32 cellular contexts compared by ENCODE assay signal in the genomic region with DNA sequence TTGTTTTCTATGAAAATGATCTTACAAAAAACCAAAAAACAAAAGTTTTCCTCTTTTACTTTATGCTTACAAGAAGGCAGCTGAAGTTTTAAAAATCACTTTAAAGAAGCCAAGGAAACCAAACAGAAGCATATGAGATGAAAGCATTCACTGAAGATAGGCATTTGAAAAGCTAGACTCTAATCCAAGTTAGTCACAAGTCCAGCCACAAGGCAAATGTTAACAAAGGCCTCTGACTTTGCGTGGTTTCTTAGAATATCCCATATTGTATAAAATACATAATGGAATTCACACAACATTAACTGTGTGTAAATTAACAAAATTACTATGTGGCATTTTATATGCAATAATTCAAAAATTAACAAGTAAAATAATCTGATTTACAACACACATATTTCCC. TPM values are rescaled to one million over a fixed set of nuclear protein-coding genes. Genes with fewer than 3 reads are reported as not detected.
DNase-seq lines count a peak whose midpoint lies in the region; ATAC-seq and TF ChIP-seq lines count a peak whose summit lies in the region.
"Had no signal": no experiment of that assay in that cellular context is flagged by ENCODE, and none has a peak within 500 bp of the region (broad histone marks: within the 10 kb centered on the region; RNA-seq: fewer than 3 reads in every experiment).

No MANE protein-coding gene starts in this region.

- H3K4me3 Mint-ChIP-seq in activated T-helper 17 cell treated with anti-CD3 and anti-CD28 coated beads, Interleukin-2, amount 50 U/mL, for 72 hours: peak overlapping the region; percentile 30
- H3K4me3 Mint-ChIP-seq in neural crest cell: no peak overlapping the region
- no peak overlapping the region for H3K4me3 Mint-ChIP-seq in CD4-positive, alpha-beta T cell
- H3K4me3 Mint-ChIP-seq: activated B cell treated with CpG ODN at 0.5 μM for 24 hours; activated naive CD4-positive, alpha-beta T cell treated with anti-CD3 and anti-CD28 coated beads, Interleukin-2, amount 10 ng/mL, durations not matched to agents 7 days and 5 days; activated T-helper 1 cell treated with anti-CD3 and anti-CD28 coated beads, Interleukin-12 subunit alpha, Interleukin-12 subunit beta, Interleukin-2, Interleukin-4 antibody, amounts not matched to agents 30 ng/mL and 10 ng/mL and 1 ng/mL, durations not matched to agents 14 hours and 24 hours and 36 hours; CD4-positive, CD25-positive, alpha-beta regulatory T cell; naive thymus-derived CD8-positive, alpha-beta T cell had no signal

- CTCF ChIA-PET in CD4-positive, alpha-beta T cell (lab: Charles Lee): no interaction called here

- 97% methylated on average over 1 of the region's 1 CpG for WGBS in upper lobe of left lung, 2 donors

- TF ChIP-seq EP300 in upper lobe of left lung (IDR thresholded peaks at IDR 0.05): no peak

- peak overlapping the region; percentile 22 for H3K27ac Mint-ChIP-seq in activated T-helper 17 cell treated with anti-CD3 and anti-CD28 coated beads, Interleukin-2, amount 50 U/mL, for 72 hours
- peak overlapping the region; percentile 50 for H3K27ac Mint-ChIP-seq in neural crest cell (ENCODE audit: unreplicated experiment)
- no peak overlapping the region for H3K27ac Mint-ChIP-seq in CD4-positive, alpha-beta T cell
- H3K27ac Mint-ChIP-seq: activated B cell treated with CpG ODN at 0.5 μM for 24 hours; activated naive CD4-positive, alpha-beta T cell treated with anti-CD3 and anti-CD28 coated beads, Interleukin-2, amount 10 ng/mL, durations not matched to agents 7 days and 5 days; activated T-helper 1 cell treated with anti-CD3 and anti-CD28 coated beads, Interleukin-12 subunit alpha, Interleukin-12 subunit beta, Interleukin-2, Interleukin-4 antibody, amounts not matched to agents 30 ng/mL and 10 ng/mL and 1 ng/mL, durations not matched to agents 14 hours and 24 hours and 36 hours; CD4-positive, CD25-positive, alpha-beta regulatory T cell had no signal

- H3K27me3 Mint-ChIP-seq in activated T-helper 17 cell treated with anti-CD3 and anti-CD28 coated beads, Interleukin-2, amount 50 U/mL, for 72 hours: no peaks in the 10 kb centered on the region
- no peaks in the 10 kb centered on the region for H3K27me3 Mint-ChIP-seq in neural crest cell (ENCODE audit: low read depth)
- H3K27me3 Mint-ChIP-seq in CD4-positive, alpha-beta T cell: no peaks in the 10 kb centered on the region
- H3K27me3 Mint-ChIP-seq: activated B cell treated with CpG ODN at 0.5 μM for 24 hours; activated naive CD4-positive, alpha-beta T cell treated with anti-CD3 and anti-CD28 coated beads, Interleukin-2, amount 10 ng/mL, durations not matched to agents 7 days and 5 days; CD4-positive, CD25-positive, alpha-beta regulatory T cell; naive thymus-derived CD8-positive, alpha-beta T cell had no signal

- intact Hi-C loops in CD4-positive, alpha-beta T cell (cut with DNase I, micrococcal nuclease): no loop called here

- peaks cover 0 to 66% (median 9%) of the 10 kb centered on the region in 4 donors for H3K36me3 ChIP-seq in upper lobe of left lung
- H3K36me3 ChIP-seq: colonic mucosa had no signal

- no peaks in the 10 kb centered on the region for H3K4me1 ChIP-seq in upper lobe of left lung
- H3K4me1 ChIP-seq: colonic mucosa, suprapubic skin, upper lobe of right lung had no signal

- peak; percentile 10 for DNase-seq in AG10803 (ENCODE audit: low read depth)
- peak; percentile 2 for DNase-seq in fibroblast of mammary gland (ENCODE audit: low read depth)
- no peak for DNase-seq in neural crest cell (ENCODE audit: low read depth, low spot score)
- DNase-seq in activated CD8-positive, alpha-beta memory T cell treated with anti-CD3 and anti-CD28 coated beads, Interleukin-2, amount 50 U/mL, for 4 hours: no peak
- DNase-seq in CD4-positive, alpha-beta T cell: no peak
- DNase-seq in upper lobe of left lung: no peak
- DNase-seq: activated B cell treated with CpG ODN at 0.5 μM for 24 hours; activated CD4-positive, alpha-beta T cell treated with anti-CD3 and anti-CD28 coated beads, Interleukin-2, amount 50 U/mL, for 1 hour; activated naive CD4-positive, alpha-beta T cell treated with anti-CD3 and anti-CD28 coated beads, Interleukin-2, amount 10 ng/mL, durations not matched to agents 7 days and 5 days; AML-193; amygdala; CD4-positive, CD25-positive, alpha-beta regulatory T cell; colonic mucosa; effector CD4-positive, alpha-beta T cell; head of caudate nucleus; IMR-90; midbrain; naive thymus-derived CD8-positive, alpha-beta T cell; NCI-H1048; NCI-H1694; OCI-M1; stimulated activated naive CD4-positive, alpha-beta T cell treated with Interleukin-2 at 50 U/mL for 16 hours; T-helper 1 cell; upper lobe of right lung had no signal

- no peak for ATAC-seq in activated T-helper 17 cell treated with anti-CD3 and anti-CD28 coated beads, Interleukin-2, amount 50 U/mL, for 72 hours (replicated peaks)
- ATAC-seq in GM19397 (IDR thresholded peaks at IDR 0.05; ENCODE audit: unreplicated experiment) (no peak), upper lobe of left lung (ENCODE audit: low FRiP score in 2 of 2) (no peak)
- no peak for ATAC-seq in CD4-positive, alpha-beta T cell (ENCODE audit: poor library complexity)
- ATAC-seq: naive thymus-derived CD8-positive, alpha-beta T cell; upper lobe of right lung had no signal

- POLR2A ChIA-PET in CD4-positive, alpha-beta T cell (lab: Charles Lee): interaction anchor here (1.9 kb wide), 1 partner anchor 104 kb away, joined by 5 read pairs; a partner anchor contains a TSS

- no peak overlapping the region for H3K4me3 ChIP-seq in AG10803 (ENCODE audit: low read length)
- H3K4me3 ChIP-seq in fibroblast of mammary gland (ENCODE audit: control insufficient read depth, low read depth, low read length): no peak overlapping the region
- H3K4me3 ChIP-seq in upper lobe of left lung: no peak overlapping the region
- H3K4me3 ChIP-seq: cardiac muscle cell, colonic mucosa, SK-N-MC, skin epidermis, suprapubic skin, upper lobe of right lung had no signal

- H3K9me3 ChIP-seq in CD4-positive, alpha-beta T cell (ENCODE audit: control insufficient read depth, low read length): no peaks in the 10 kb centered on the region
- H3K9me3 ChIP-seq in upper lobe of left lung: no peaks in the 10 kb centered on the region
- H3K9me3 ChIP-seq: colonic mucosa, suprapubic skin, upper lobe of right lung had no signal

- peaks cover 9% of the 10 kb centered on the region for H3K4me1 Mint-ChIP-seq in activated T-helper 17 cell treated with anti-CD3 and anti-CD28 coated beads, Interleukin-2, amount 50 U/mL, for 72 hours
- H3K4me1 Mint-ChIP-seq in neural crest cell: no peaks in the 10 kb centered on the region
- H3K4me1 Mint-ChIP-seq in CD4-positive, alpha-beta T cell (ENCODE audit: low read depth): peaks cover 39% of the 10 kb centered on the region

- TF ChIP-seq POLR2A in upper lobe of left lung (IDR thresholded peaks at IDR 0.05): no peak

- H3K36me3 Mint-ChIP-seq in activated T-helper 17 cell treated with anti-CD3 and anti-CD28 coated beads, Interleukin-2, amount 50 U/mL, for 72 hours (ENCODE audit: low read depth): peaks cover 82% of the 10 kb centered on the region
- peaks cover 11% of the 10 kb centered on the region for H3K36me3 Mint-ChIP-seq in neural crest cell (ENCODE audit: low read depth)
- peaks cover 81% of the 10 kb centered on the region for H3K36me3 Mint-ChIP-seq in CD4-positive, alpha-beta T cell (ENCODE audit: low read depth)

- H3K9me3 Mint-ChIP-seq in activated T-helper 17 cell treated with anti-CD3 and anti-CD28 coated beads, Interleukin-2, amount 50 U/mL, for 72 hours: no peaks in the 10 kb centered on the region
- H3K9me3 Mint-ChIP-seq in neural crest cell: no peaks in the 10 kb centered on the region
- H3K9me3 Mint-ChIP-seq in CD4-positive, alpha-beta T cell: no peaks in the 10 kb centered on the region
- H3K9me3 Mint-ChIP-seq: activated B cell treated with CpG ODN at 0.5 μM for 24 hours; activated T-helper 1 cell treated with anti-CD3 and anti-CD28 coated beads, Interleukin-12 subunit alpha, Interleukin-12 subunit beta, Interleukin-2, Interleukin-4 antibody, amounts not matched to agents 30 ng/mL and 10 ng/mL and 1 ng/mL, durations not matched to agents 14 hours and 24 hours and 36 hours; naive thymus-derived CD8-positive, alpha-beta T cell had no signal

- no peak overlapping the region for H3K27ac ChIP-seq in CD4-positive, alpha-beta T cell (ENCODE audit: low read depth, low read length)
- H3K27ac ChIP-seq in upper lobe of left lung: no peak overlapping the region
- H3K27ac ChIP-seq: cardiac muscle cell, colonic mucosa, RWPE1, SK-N-MC, suprapubic skin, upper lobe of right lung had no signal

- TF ChIP-seq CTCF in AG10803 (conservative IDR thresholded peaks at IDR 0.05; ENCODE audit: low read length): no peak
- TF ChIP-seq CTCF in fibroblast of mammary gland (conservative IDR thresholded peaks at IDR 0.05; ENCODE audit: control insufficient read depth, insufficient read depth, low read depth, low read length): no peak
- TF ChIP-seq CTCF in neural crest cell (conservative IDR thresholded peaks at IDR 0.05): no peak
- TF ChIP-seq CTCF in CD4-positive, alpha-beta T cell (IDR thresholded peaks at IDR 0.05): no peak
- TF ChIP-seq CTCF in upper lobe of left lung (IDR thresholded peaks at IDR 0.05): no peak

- H3K27me3 ChIP-seq in CD4-positive, alpha-beta T cell (ENCODE audit: control insufficient read depth, insufficient read depth, low read length): no peaks in the 10 kb centered on the region
- H3K27me3 ChIP-seq in upper lobe of left lung: no peaks in the 10 kb centered on the region
- H3K27me3 ChIP-seq: cardiac muscle cell, colonic mucosa, suprapubic skin, upper lobe of right lung had no signal

RNA-seq across cellular contexts. Expression of a gene that starts 17.7 kb away (rescaled TPM):
- 100 to 1,000 TPM in 1 of 2 donors, 10 to 100 TPM in 1; 73.9 to 127 TPM for total RNA-seq in activated T-helper 17 cell treated with anti-CD3 and anti-CD28 coated beads, Interleukin-2, amount 50 U/mL, for 72 hours
- 107 TPM in 2 replicates for total RNA-seq in neural crest cell
- total RNA-seq in CD4-positive, alpha-beta T cell: 10 to 100 TPM; 36.0 to 37.6 TPM
- total RNA-seq in upper lobe of left lung: 10 to 100 TPM; 27.6 to 74.3 (median 46.0) TPM

Comparison
In these comparisons a context has a peak if more than half of its experiments do, and no peak if none do; other contexts are left out.
1. DNase-seq: peak in AG10803 (single experiment) and fibroblast of mammary gland (single experiment); none in neural crest cell (single experiment), activated CD8-positive, alpha-beta memory T cell treated with anti-CD3 and anti-CD28 coated beads, Interleukin-2, amount 50 U/mL, for 4 hours (single experiment), CD4-positive, alpha-beta T cell (0 of 10) and upper lobe of left lung (0 of 2).